Comparison of ENCODE assay signal across 1 cellular context in the genomic region with DNA sequence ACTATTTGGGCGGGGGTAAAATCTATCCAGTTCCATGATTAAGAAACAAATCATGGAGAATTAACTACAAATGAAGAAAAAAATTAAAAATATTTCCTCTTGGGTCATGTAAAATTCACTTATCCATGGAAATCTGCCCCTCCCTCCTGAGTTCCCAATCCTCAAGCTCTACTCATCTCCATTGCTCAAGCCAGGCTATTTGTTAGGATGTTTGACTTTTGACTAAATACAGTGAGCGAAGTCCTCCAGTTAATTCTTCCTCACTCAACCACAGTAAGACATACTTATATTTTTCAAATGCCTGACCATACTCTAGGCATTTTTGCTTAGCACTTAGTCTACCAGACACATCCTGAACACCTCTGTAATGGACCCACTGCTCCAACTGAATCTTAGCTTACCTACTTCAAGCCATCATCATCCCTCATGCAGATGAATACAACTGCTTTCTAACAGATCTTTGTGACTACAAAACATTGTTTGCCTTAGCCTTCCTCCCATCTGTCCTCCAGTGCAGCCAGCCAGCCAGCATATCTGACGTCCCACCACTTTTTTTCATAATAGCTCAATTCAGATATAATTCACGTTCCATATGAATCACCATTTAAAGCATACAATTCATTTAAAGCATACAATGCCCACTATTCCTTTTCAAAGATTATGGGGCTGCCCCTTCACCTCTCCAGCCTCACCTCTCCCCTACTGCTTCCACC.
TF ChIP-seq lines count a peak whose summit lies in the region.

No MANE protein-coding gene starts in this region.

TF ChIP-seq in SK-N-SH treated with all-trans-retinoic acid at 6 μM for 48 hours, 23 proteins besides CTCF, POLR2A, EP300 and RAD21 (continued from another document):
- TF ChIP-seq, protein P1, sequence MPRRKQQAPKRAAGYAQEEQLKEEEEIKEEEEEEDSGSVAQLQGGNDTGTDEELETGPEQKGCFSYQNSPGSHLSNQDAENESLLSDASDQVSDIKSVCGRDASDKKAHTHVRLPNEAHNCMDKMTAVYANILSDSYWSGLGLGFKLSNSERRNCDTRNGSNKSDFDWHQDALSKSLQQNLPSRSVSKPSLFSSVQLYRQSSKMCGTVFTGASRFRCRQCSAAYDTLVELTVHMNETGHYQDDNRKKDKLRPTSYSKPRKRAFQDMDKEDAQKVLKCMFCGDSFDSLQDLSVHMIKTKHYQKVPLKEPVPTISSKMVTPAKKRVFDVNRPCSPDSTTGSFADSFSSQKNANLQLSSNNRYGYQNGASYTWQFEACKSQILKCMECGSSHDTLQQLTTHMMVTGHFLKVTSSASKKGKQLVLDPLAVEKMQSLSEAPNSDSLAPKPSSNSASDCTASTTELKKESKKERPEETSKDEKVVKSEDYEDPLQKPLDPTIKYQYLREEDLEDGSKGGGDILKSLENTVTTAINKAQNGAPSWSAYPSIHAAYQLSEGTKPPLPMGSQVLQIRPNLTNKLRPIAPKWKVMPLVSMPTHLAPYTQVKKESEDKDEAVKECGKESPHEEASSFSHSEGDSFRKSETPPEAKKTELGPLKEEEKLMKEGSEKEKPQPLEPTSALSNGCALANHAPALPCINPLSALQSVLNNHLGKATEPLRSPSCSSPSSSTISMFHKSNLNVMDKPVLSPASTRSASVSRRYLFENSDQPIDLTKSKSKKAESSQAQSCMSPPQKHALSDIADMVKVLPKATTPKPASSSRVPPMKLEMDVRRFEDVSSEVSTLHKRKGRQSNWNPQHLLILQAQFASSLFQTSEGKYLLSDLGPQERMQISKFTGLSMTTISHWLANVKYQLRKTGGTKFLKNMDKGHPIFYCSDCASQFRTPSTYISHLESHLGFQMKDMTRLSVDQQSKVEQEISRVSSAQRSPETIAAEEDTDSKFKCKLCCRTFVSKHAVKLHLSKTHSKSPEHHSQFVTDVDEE (CRISPR knock-in tag; IDR thresholded peaks at IDR 0.05) = no peak
- TF ChIP-seq ARNTL (CRISPR knock-in tag; IDR thresholded peaks at IDR 0.05; ENCODE audit: borderline replicate concordance, low read depth) (no peak), ISL1 (CRISPR knock-in tag; IDR thresholded peaks at IDR 0.05) (no peak), ZNF565 (CRISPR knock-in tag; conservative IDR thresholded peaks at IDR 0.05; ENCODE audit: low read depth) (no peak), ZFP30 (CRISPR knock-in tag; IDR thresholded peaks at IDR 0.05) (no peak), TCF4 (CRISPR knock-in tag; IDR thresholded peaks at IDR 0.05; ENCODE audit: borderline replicate concordance) (no peak), ZNF70 (CRISPR knock-in tag; IDR thresholded peaks at IDR 0.05) (no peak), OSR1 (CRISPR knock-in tag; IDR thresholded peaks at IDR 0.05) (no peak)
- TF ChIP-seq, protein P2, sequence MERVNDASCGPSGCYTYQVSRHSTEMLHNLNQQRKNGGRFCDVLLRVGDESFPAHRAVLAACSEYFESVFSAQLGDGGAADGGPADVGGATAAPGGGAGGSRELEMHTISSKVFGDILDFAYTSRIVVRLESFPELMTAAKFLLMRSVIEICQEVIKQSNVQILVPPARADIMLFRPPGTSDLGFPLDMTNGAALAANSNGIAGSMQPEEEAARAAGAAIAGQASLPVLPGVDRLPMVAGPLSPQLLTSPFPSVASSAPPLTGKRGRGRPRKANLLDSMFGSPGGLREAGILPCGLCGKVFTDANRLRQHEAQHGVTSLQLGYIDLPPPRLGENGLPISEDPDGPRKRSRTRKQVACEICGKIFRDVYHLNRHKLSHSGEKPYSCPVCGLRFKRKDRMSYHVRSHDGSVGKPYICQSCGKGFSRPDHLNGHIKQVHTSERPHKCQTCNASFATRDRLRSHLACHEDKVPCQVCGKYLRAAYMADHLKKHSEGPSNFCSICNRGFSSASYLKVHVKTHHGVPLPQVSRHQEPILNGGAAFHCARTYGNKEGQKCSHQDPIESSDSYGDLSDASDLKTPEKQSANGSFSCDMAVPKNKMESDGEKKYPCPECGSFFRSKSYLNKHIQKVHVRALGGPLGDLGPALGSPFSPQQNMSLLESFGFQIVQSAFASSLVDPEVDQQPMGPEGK (CRISPR knock-in tag; IDR thresholded peaks at IDR 0.05; ENCODE audit: borderline replicate concordance) = no peak
